23 cellular contexts compared by ENCODE assay signal in genomic region chr16:49120631-49121030, GRCh38.
"Had no signal": no experiment of that assay in that cellular context is flagged by ENCODE, and none has a peak within 500 bp of the region (broad histone marks: within the 10 kb centered on the region; RNA-seq: fewer than 3 reads in every experiment).

No MANE protein-coding gene starts in this region.

- DNase-seq: activated CD4-positive, alpha-beta memory T cell treated with anti-CD3 and anti-CD28 coated beads for 36 hours; activated CD4-positive, alpha-beta T cell treated with anti-CD3 and anti-CD28 coated beads, Interleukin-2, amount 10 ng/mL, durations not matched to agents 24 days and 14 days; activated CD4-positive, CD25-positive, alpha-beta regulatory T cell treated with anti-CD3 and anti-CD28 coated beads, Interleukin-2, amount 50 U/mL, for 72 hours; activated CD8-positive, alpha-beta memory T cell treated with anti-CD3 and anti-CD28 coated beads, Interleukin-2, amount 50 U/mL, for 4 hours; activated gamma-delta T cell treated with Interleukin-2 at 50 U/mL for 16 hours; activated naive CD4-positive, alpha-beta T cell treated with anti-CD3 and anti-CD28 coated beads, Interleukin-2, amount 50 U/mL, for 16 hours; activated T-cell treated with anti-CD3 and anti-CD28 coated beads, Interleukin-2, amount 50 U/mL, for 24 hours; colonic mucosa; effector CD8-positive, alpha-beta T cell; foreskin fibroblast; head of caudate nucleus; hippocampal formation; immature natural killer cell; naive thymus-derived CD8-positive, alpha-beta T cell; occipital lobe; right cardiac atrium; spleen; stimulated activated naive CD4-positive, alpha-beta T cell had no signal

- H3K9me3 Mint-ChIP-seq: activated T-cell treated with anti-CD3 and anti-CD28 coated beads, Interleukin-2, amount 50 U/mL, for 24 hours; neural crest cell had no signal

- H3K27ac ChIP-seq: colonic mucosa, parathyroid adenoma, spleen, suprapubic skin, tibial nerve had no signal

- H3K4me3 ChIP-seq: colonic mucosa, spleen, suprapubic skin, tibial nerve had no signal

- H3K9me3 ChIP-seq: colonic mucosa, spleen, suprapubic skin, tibial nerve had no signal

- H3K36me3 Mint-ChIP-seq: activated CD4-positive, alpha-beta memory T cell treated with anti-CD3 and anti-CD28 coated beads for 36 hours; immature natural killer cell; memory B cell; naive thymus-derived CD8-positive, alpha-beta T cell had no signal

- H3K4me1 ChIP-seq: colonic mucosa, parathyroid adenoma, spleen, suprapubic skin, tibial nerve had no signal

- H3K36me3 ChIP-seq: colonic mucosa, spleen, suprapubic skin, tibial nerve had no signal

- H3K4me3 Mint-ChIP-seq: activated CD4-positive, alpha-beta memory T cell treated with anti-CD3 and anti-CD28 coated beads for 36 hours; activated CD4-positive, alpha-beta T cell treated with anti-CD3 and anti-CD28 coated beads, Interleukin-2, amount 10 ng/mL, durations not matched to agents 24 days and 14 days; activated T-cell treated with anti-CD3 and anti-CD28 coated beads, Interleukin-2, amount 50 U/mL, for 24 hours; immature natural killer cell; memory B cell; naive thymus-derived CD8-positive, alpha-beta T cell; neural crest cell had no signal

- H3K9ac ChIP-seq: parathyroid adenoma had no signal

- H3K27ac Mint-ChIP-seq: activated CD4-positive, alpha-beta memory T cell treated with anti-CD3 and anti-CD28 coated beads for 36 hours; activated CD4-positive, alpha-beta T cell treated with anti-CD3 and anti-CD28 coated beads, Interleukin-2, amount 10 ng/mL, durations not matched to agents 24 days and 14 days; activated T-cell treated with anti-CD3 and anti-CD28 coated beads, Interleukin-2, amount 50 U/mL, for 24 hours; immature natural killer cell; memory B cell; naive thymus-derived CD8-positive, alpha-beta T cell had no signal

- H3K27me3 Mint-ChIP-seq: activated CD4-positive, alpha-beta memory T cell treated with anti-CD3 and anti-CD28 coated beads for 36 hours; activated CD4-positive, alpha-beta T cell treated with anti-CD3 and anti-CD28 coated beads, Interleukin-2, amount 10 ng/mL, durations not matched to agents 24 days and 14 days; activated T-cell treated with anti-CD3 and anti-CD28 coated beads, Interleukin-2, amount 50 U/mL, for 24 hours; memory B cell had no signal

- H3K27me3 ChIP-seq: colonic mucosa, spleen, suprapubic skin, tibial nerve had no signal

- H3K4me1 Mint-ChIP-seq: activated CD4-positive, alpha-beta T cell treated with anti-CD3 and anti-CD28 coated beads, Interleukin-2, amount 10 ng/mL, durations not matched to agents 24 days and 14 days; immature natural killer cell; memory B cell; naive thymus-derived CD8-positive, alpha-beta T cell; neural crest cell had no signal
